13 cellular contexts compared by ENCODE assay signal in the genomic region with DNA sequence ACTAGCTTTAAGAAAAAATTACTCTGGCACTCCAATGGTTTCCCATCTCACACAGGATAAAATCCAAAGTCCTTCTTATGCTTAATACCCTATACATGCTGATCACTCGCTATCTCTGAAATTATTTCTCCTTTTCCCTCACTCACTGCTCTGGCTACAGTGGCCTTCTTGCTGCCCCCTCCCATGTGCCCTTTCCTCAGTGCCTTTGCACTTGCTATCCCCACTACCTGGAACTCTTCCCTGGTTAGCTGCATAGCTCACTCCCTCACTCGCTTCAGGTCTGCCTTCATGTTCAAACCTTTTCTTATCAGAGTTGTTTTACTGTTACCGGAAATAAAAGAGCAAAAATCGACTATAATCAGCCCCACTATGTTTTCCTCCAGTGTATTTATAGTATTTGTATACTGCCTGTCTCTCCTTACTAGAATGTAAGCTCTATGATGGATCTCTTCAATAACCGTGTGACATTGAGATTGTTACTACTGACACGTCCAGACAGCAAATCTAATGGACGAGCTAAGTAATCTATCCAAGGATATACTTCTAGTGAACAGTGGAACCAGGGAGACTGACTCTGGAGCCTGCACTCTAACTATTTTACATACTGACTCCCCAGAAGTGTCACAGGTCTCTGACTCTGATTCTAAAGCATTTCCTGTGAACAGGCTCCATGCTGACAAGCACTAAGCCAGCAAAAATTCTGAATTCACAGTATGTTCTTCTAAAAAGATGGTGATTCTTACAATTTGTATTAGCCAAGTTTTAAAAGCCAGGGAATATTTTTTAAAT. TPM values are rescaled to one million over a fixed set of nuclear protein-coding genes. Genes with fewer than 3 reads are reported as not detected.
DNase-seq lines count a peak whose midpoint lies in the region; ATAC-seq and TF ChIP-seq lines count a peak whose summit lies in the region.
"Had no signal": no experiment of that assay in that cellular context is flagged by ENCODE, and none has a peak within 500 bp of the region (broad histone marks: within the 10 kb centered on the region; RNA-seq: fewer than 3 reads in every experiment).

No MANE protein-coding gene starts in this region.

- no peaks in the 10 kb centered on the region for H3K27me3 ChIP-seq in tibial artery
- H3K27me3 ChIP-seq: ovary, tibial nerve had no signal

- peak overlapping the region; percentile 13 to 50 for H3K27ac ChIP-seq in tibial artery
- H3K27ac ChIP-seq: KMS-11, ovary had no signal

- peaks cover 0 to 91% (median 35%) of the 10 kb centered on the region in 4 donors for H3K4me1 ChIP-seq in tibial artery

- POLR2A ChIA-PET in activated naive CD8-positive, alpha-beta T cell treated with anti-CD3 and anti-CD28 coated beads, Interleukin-2, amount 10 ng/mL, durations not matched to agents 7 days and 5 days (lab: Charles Lee): interaction anchor here (0.7 to 1.5 kb wide), 7 partner anchors 11 to 69 kb away, joined by 3 to 5 read pairs (median 3); no protein-coding TSS in a partner anchor

- H3K4me3 ChIP-seq in tibial artery: peak overlapping the region in 1 of 2 donors; percentile 6
- H3K4me3 ChIP-seq: ovary, tibial nerve had no signal

- TF ChIP-seq CTCF in tibial artery (IDR thresholded peaks at IDR 0.05): no peak

- H3K36me3 Mint-ChIP-seq in activated naive CD8-positive, alpha-beta T cell treated with anti-CD3 and anti-CD28 coated beads, Interleukin-2, amount 10 ng/mL, durations not matched to agents 7 days and 5 days: no peaks in the 10 kb centered on the region
- H3K36me3 Mint-ChIP-seq in activated naive CD8-positive, alpha-beta T cell treated with anti-CD3 and anti-CD28 coated beads for 36 hours: peaks cover 3% of the 10 kb centered on the region
- H3K36me3 Mint-ChIP-seq in activated T-helper 17 cell treated with anti-CD3 and anti-CD28 coated beads, Interleukin-2, amount 50 U/mL, for 72 hours (ENCODE audit: low read depth): no peaks in the 10 kb centered on the region

- peaks cover 7% of the 10 kb centered on the region for H3K4me1 Mint-ChIP-seq in activated naive CD8-positive, alpha-beta T cell treated with anti-CD3 and anti-CD28 coated beads, Interleukin-2, amount 10 ng/mL, durations not matched to agents 7 days and 5 days
- H3K4me1 Mint-ChIP-seq in activated naive CD8-positive, alpha-beta T cell treated with anti-CD3 and anti-CD28 coated beads for 36 hours: peaks cover 17% of the 10 kb centered on the region
- H3K4me1 Mint-ChIP-seq in activated T-helper 17 cell treated with anti-CD3 and anti-CD28 coated beads, Interleukin-2, amount 50 U/mL, for 72 hours: no peaks in the 10 kb centered on the region

- DNase-seq in activated naive CD8-positive, alpha-beta T cell treated with anti-CD3 and anti-CD28 coated beads, Interleukin-2, amount 10 ng/mL, durations not matched to agents 7 days and 5 days: no peak
- no peak for DNase-seq in activated naive CD8-positive, alpha-beta T cell treated with anti-CD3 and anti-CD28 coated beads for 36 hours
- peak; percentile 76 for DNase-seq in hepatic stellate cell (ENCODE audit: low spot score)
- no peak for DNase-seq in tibial artery
- DNase-seq in NCI-H146 (lab: John Stamatoyannopoulos, UW): no peak
- DNase-seq in hypothalamus (lab: John Stamatoyannopoulos, UW): no peak
- DNase-seq: ovary had no signal

- no peaks in the 10 kb centered on the region for H3K9me3 Mint-ChIP-seq in activated naive CD8-positive, alpha-beta T cell treated with anti-CD3 and anti-CD28 coated beads, Interleukin-2, amount 10 ng/mL, durations not matched to agents 7 days and 5 days
- H3K9me3 Mint-ChIP-seq in activated naive CD8-positive, alpha-beta T cell treated with anti-CD3 and anti-CD28 coated beads for 36 hours: no peaks in the 10 kb centered on the region
- H3K9me3 Mint-ChIP-seq in activated T-helper 17 cell treated with anti-CD3 and anti-CD28 coated beads, Interleukin-2, amount 50 U/mL, for 72 hours: no peaks in the 10 kb centered on the region
- H3K9me3 Mint-ChIP-seq: CD14-positive monocyte; dendritic cell treated with granulocyte-macrophage colony-stimulating factor and Interleukin-4, amounts not matched to agents 40 ng/mL and 50 ng/mL, for 4 days had no signal

- H3K4me3 Mint-ChIP-seq in activated naive CD8-positive, alpha-beta T cell treated with anti-CD3 and anti-CD28 coated beads, Interleukin-2, amount 10 ng/mL, durations not matched to agents 7 days and 5 days: no peak overlapping the region
- no peak overlapping the region for H3K4me3 Mint-ChIP-seq in activated naive CD8-positive, alpha-beta T cell treated with anti-CD3 and anti-CD28 coated beads for 36 hours
- no peak overlapping the region for H3K4me3 Mint-ChIP-seq in activated T-helper 17 cell treated with anti-CD3 and anti-CD28 coated beads, Interleukin-2, amount 50 U/mL, for 72 hours
- H3K4me3 Mint-ChIP-seq: CD14-positive monocyte; dendritic cell treated with granulocyte-macrophage colony-stimulating factor and Interleukin-4, amounts not matched to agents 40 ng/mL and 50 ng/mL, for 4 days had no signal

- no peaks in the 10 kb centered on the region for H3K9me3 ChIP-seq in tibial artery
- H3K9me3 ChIP-seq: ovary, tibial nerve had no signal

- intact Hi-C loops in tibial artery (cut with DNase I; ENCODE audit: low total_unique reads): no loop called here

- H3K27ac Mint-ChIP-seq in activated naive CD8-positive, alpha-beta T cell treated with anti-CD3 and anti-CD28 coated beads, Interleukin-2, amount 10 ng/mL, durations not matched to agents 7 days and 5 days: no peak overlapping the region
- H3K27ac Mint-ChIP-seq in activated naive CD8-positive, alpha-beta T cell treated with anti-CD3 and anti-CD28 coated beads for 36 hours: no peak overlapping the region
- H3K27ac Mint-ChIP-seq in activated T-helper 17 cell treated with anti-CD3 and anti-CD28 coated beads, Interleukin-2, amount 50 U/mL, for 72 hours: no peak overlapping the region
- H3K27ac Mint-ChIP-seq: CD14-positive monocyte; dendritic cell treated with granulocyte-macrophage colony-stimulating factor and Interleukin-4, amounts not matched to agents 40 ng/mL and 50 ng/mL, for 4 days had no signal

- H3K27me3 Mint-ChIP-seq in activated naive CD8-positive, alpha-beta T cell treated with anti-CD3 and anti-CD28 coated beads, Interleukin-2, amount 10 ng/mL, durations not matched to agents 7 days and 5 days: no peaks in the 10 kb centered on the region
- H3K27me3 Mint-ChIP-seq in activated naive CD8-positive, alpha-beta T cell treated with anti-CD3 and anti-CD28 coated beads for 36 hours: no peaks in the 10 kb centered on the region
- H3K27me3 Mint-ChIP-seq in activated T-helper 17 cell treated with anti-CD3 and anti-CD28 coated beads, Interleukin-2, amount 50 U/mL, for 72 hours: no peaks in the 10 kb centered on the region
- H3K27me3 Mint-ChIP-seq: dendritic cell treated with granulocyte-macrophage colony-stimulating factor and Interleukin-4, amounts not matched to agents 40 ng/mL and 50 ng/mL, for 4 days had no signal

- peak; percentile 74 for ATAC-seq in activated naive CD8-positive, alpha-beta T cell treated with anti-CD3 and anti-CD28 coated beads, Interleukin-2, amount 10 ng/mL, durations not matched to agents 7 days and 5 days (ENCODE audit: low read depth)
- peak; percentile 61 for ATAC-seq in activated T-helper 17 cell treated with anti-CD3 and anti-CD28 coated beads, Interleukin-2, amount 50 U/mL, for 72 hours (replicated peaks)
- no peak for ATAC-seq in HG03097 (IDR thresholded peaks at IDR 0.05; ENCODE audit: low FRiP score, unreplicated experiment)

- peaks cover 4 to 20% (median 9%) of the 10 kb centered on the region in 3 donors for H3K36me3 ChIP-seq in tibial artery
- H3K36me3 ChIP-seq: ovary had no signal

RNA-seq across cellular contexts. Expression of gene FKBP5, which starts 25.1 kb away (rescaled TPM):
- 10 to 100 TPM; 78.6 to 79.8 TPM for total RNA-seq in activated naive CD8-positive, alpha-beta T cell treated with anti-CD3 and anti-CD28 coated beads, Interleukin-2, amount 10 ng/mL, durations not matched to agents 7 days and 5 days
- 100 to 1,000 TPM; 110 TPM for total RNA-seq in activated naive CD8-positive, alpha-beta T cell treated with anti-CD3 and anti-CD28 coated beads for 36 hours
- 100 to 1,000 TPM in 1 of 2 donors, 10 to 100 TPM in 1; 39.9 to 101 TPM for total RNA-seq in activated T-helper 17 cell treated with anti-CD3 and anti-CD28 coated beads, Interleukin-2, amount 50 U/mL, for 72 hours
